ENCODE assay signal across 9 cellular contexts in genomic region chr4:26058537-26058936, GRCh38.
DNase-seq lines count a peak whose midpoint lies in the region; ATAC-seq lines count a peak whose summit lies in the region.
"Had no signal": no experiment of that assay in that cellular context is flagged by ENCODE, and none has a peak within 500 bp of the region (broad histone marks: within the 10 kb centered on the region; RNA-seq: fewer than 3 reads in every experiment).

No MANE protein-coding gene starts in this region.

- peaks cover 47% of the 10 kb centered on the region for H3K4me1 Mint-ChIP-seq in activated T-helper 1 cell treated with anti-CD3 and anti-CD28 coated beads, Interleukin-12 subunit alpha, Interleukin-12 subunit beta, Interleukin-2, Interleukin-4 antibody, amounts not matched to agents 30 ng/mL and 10 ng/mL and 1 ng/mL, durations not matched to agents 14 hours and 24 hours and 36 hours (ENCODE audit: low read depth)

- peak; percentile 80 for ATAC-seq in HG03064 (IDR thresholded peaks at IDR 0.05; ENCODE audit: low read depth, unreplicated experiment)
- no peak for ATAC-seq in HG03159 (IDR thresholded peaks at IDR 0.05; ENCODE audit: unreplicated experiment)
- no peak for ATAC-seq in HG03521 (IDR thresholded peaks at IDR 0.05; ENCODE audit: unreplicated experiment)

- peaks cover 4% of the 10 kb centered on the region for H3K36me3 Mint-ChIP-seq in activated T-helper 1 cell treated with anti-CD3 and anti-CD28 coated beads, Interleukin-12 subunit alpha, Interleukin-12 subunit beta, Interleukin-2, Interleukin-4 antibody, amounts not matched to agents 30 ng/mL and 10 ng/mL and 1 ng/mL, durations not matched to agents 14 hours and 24 hours and 36 hours (ENCODE audit: low read depth)

- H3K9me3 Mint-ChIP-seq in activated T-helper 1 cell treated with anti-CD3 and anti-CD28 coated beads, Interleukin-12 subunit alpha, Interleukin-12 subunit beta, Interleukin-2, Interleukin-4 antibody, amounts not matched to agents 30 ng/mL and 10 ng/mL and 1 ng/mL, durations not matched to agents 14 hours and 24 hours and 36 hours: peaks cover 18% of the 10 kb centered on the region

- intact Hi-C loops in activated T-helper 1 cell treated with anti-CD3 and anti-CD28 coated beads, Interleukin-12 subunit alpha, Interleukin-12 subunit beta, Interleukin-2, Interleukin-4 antibody, amounts not matched to agents 30 ng/mL and 10 ng/mL and 1 ng/mL, durations not matched to agents 14 hours and 24 hours and 36 hours (cut with micrococcal nuclease): loop anchor here (2.0 kb wide), 1 partner anchor 16 kb away; no protein-coding TSS in a partner anchor

- peak overlapping the region; percentile 62 for H3K27ac Mint-ChIP-seq in activated T-helper 1 cell treated with anti-CD3 and anti-CD28 coated beads, Interleukin-12 subunit alpha, Interleukin-12 subunit beta, Interleukin-2, Interleukin-4 antibody, amounts not matched to agents 30 ng/mL and 10 ng/mL and 1 ng/mL, durations not matched to agents 14 hours and 24 hours and 36 hours

- no peak overlapping the region for H3K4me3 Mint-ChIP-seq in activated T-helper 1 cell treated with anti-CD3 and anti-CD28 coated beads, Interleukin-12 subunit alpha, Interleukin-12 subunit beta, Interleukin-2, Interleukin-4 antibody, amounts not matched to agents 30 ng/mL and 10 ng/mL and 1 ng/mL, durations not matched to agents 14 hours and 24 hours and 36 hours

- peak; percentile 78 for DNase-seq in activated CD4-positive, alpha-beta T cell treated with anti-CD3 and anti-CD28 coated beads for 48 hours
- no peak for DNase-seq in activated CD4-positive, alpha-beta T cell treated with anti-CD3 and anti-CD28 coated beads, Interleukin-2, amount 50 U/mL, for 1 hour
- DNase-seq in activated T-helper 1 cell treated with anti-CD3 and anti-CD28 coated beads, Interleukin-12 subunit alpha, Interleukin-12 subunit beta, Interleukin-2, Interleukin-4 antibody, amounts not matched to agents 30 ng/mL and 10 ng/mL and 1 ng/mL, durations not matched to agents 14 hours and 24 hours and 36 hours (ENCODE audit: low spot score): no peak
- peak in 2 of 3 experiments; percentile 21 to 57 for DNase-seq in stimulated activated CD4-positive, alpha-beta T cell treated with anti-CD3 and anti-CD28 coated beads, TNF-alpha, amount 100 ng/mL, for 24 hours (ENCODE audit: low read depth in 3 of 3)
- no peak for DNase-seq in glomerular visceral epithelial cell (ENCODE audit: extremely low spot score)
- DNase-seq: central memory CD4-positive, alpha-beta T cell had no signal

- H3K27me3 Mint-ChIP-seq in activated T-helper 1 cell treated with anti-CD3 and anti-CD28 coated beads, Interleukin-12 subunit alpha, Interleukin-12 subunit beta, Interleukin-2, Interleukin-4 antibody, amounts not matched to agents 30 ng/mL and 10 ng/mL and 1 ng/mL, durations not matched to agents 14 hours and 24 hours and 36 hours (ENCODE audit: insufficient read depth): no peaks in the 10 kb centered on the region

Comparison
In these comparisons a context has a peak if more than half of its experiments do, and no peak if none do; other contexts are left out.
1. DNase-seq: peak in activated CD4-positive, alpha-beta T cell treated with anti-CD3 and anti-CD28 coated beads for 48 hours (single experiment) and stimulated activated CD4-positive, alpha-beta T cell treated with anti-CD3 and anti-CD28 coated beads, TNF-alpha, amount 100 ng/mL, for 24 hours (2 of 3); none in activated CD4-positive, alpha-beta T cell treated with anti-CD3 and anti-CD28 coated beads, Interleukin-2, amount 50 U/mL, for 1 hour (single experiment), activated T-helper 1 cell treated with anti-CD3 and anti-CD28 coated beads, Interleukin-12 subunit alpha, Interleukin-12 subunit beta, Interleukin-2, Interleukin-4 antibody, amounts not matched to agents 30 ng/mL and 10 ng/mL and 1 ng/mL, durations not matched to agents 14 hours and 24 hours and 36 hours (single experiment) and glomerular visceral epithelial cell (single experiment).